Comparison of ENCODE assay signal across 19 cellular contexts in the genomic region with DNA sequence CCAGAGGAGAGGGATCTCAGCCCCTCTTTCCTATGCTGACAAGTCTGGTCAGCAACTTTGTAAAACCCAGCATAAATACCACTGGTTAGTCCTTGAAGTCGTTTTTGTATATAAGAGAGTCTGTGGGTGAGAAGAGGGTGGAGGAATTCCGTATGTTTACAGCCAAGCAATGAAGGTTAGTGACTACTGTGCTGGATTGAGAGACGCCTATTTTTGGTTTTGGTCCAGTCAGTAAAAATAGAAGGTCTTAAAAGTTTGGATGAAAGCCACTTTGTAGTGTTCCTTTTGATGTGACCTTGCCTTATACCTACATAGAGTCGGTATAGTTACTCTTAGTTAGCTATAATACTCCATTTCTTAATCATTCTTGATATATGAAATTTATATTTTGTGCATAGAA.
DNase-seq lines count a peak whose midpoint lies in the region; ATAC-seq and TF ChIP-seq lines count a peak whose summit lies in the region.
"Had no signal": no experiment of that assay in that cellular context is flagged by ENCODE, and none has a peak within 500 bp of the region (broad histone marks: within the 10 kb centered on the region; RNA-seq: fewer than 3 reads in every experiment).

No MANE protein-coding gene starts in this region.

- no peaks in the 10 kb centered on the region for H4K20me1 ChIP-seq in PC-9 (ENCODE audit: insufficient read depth)

- H3F3A ChIP-seq in PC-9 (ENCODE audit: insufficient read depth, low read depth), result no peaks in the 10 kb centered on the region

- H3K27me3 ChIP-seq in PC-9 (ENCODE audit: insufficient read depth, low read depth), result no peaks in the 10 kb centered on the region
- H3K27me3 ChIP-seq in heart left ventricle, result no peaks in the 10 kb centered on the region
- H3K27me3 ChIP-seq in right cardiac atrium (ENCODE audit: control insufficient read depth, insufficient read depth), result no peaks in the 10 kb centered on the region
- H3K27me3 ChIP-seq: BE2C had no signal

- H3K4me2 ChIP-seq in PC-9, result peak overlapping the region; percentile 17; the same call in 1 of the 2 replicates

- TF ChIP-seq CTCF in PC-9 (conservative IDR thresholded peaks at IDR 0.05) (no peak), heart left ventricle (IDR thresholded peaks at IDR 0.05) (no peak)

- H3K4me1 ChIP-seq in PC-9 (replicated peaks; ENCODE audit: insufficient read depth), result peaks cover 14% of the 10 kb centered on the region
- peaks cover 0 to 14% (median 0%) of the 10 kb centered on the region in 12 donors for H3K4me1 ChIP-seq in heart left ventricle
- H3K4me1 ChIP-seq in right cardiac atrium (ENCODE audit: control insufficient read depth, insufficient read depth, low read length), result peaks cover 2% of the 10 kb centered on the region

- H3K27ac ChIP-seq in PC-9, result no peak overlapping the region
- H3K27ac ChIP-seq in heart left ventricle, result peak overlapping the region in 3 of 12 donors; percentile 5 to 8 (median 7)
- no peak overlapping the region for H3K27ac ChIP-seq in right cardiac atrium (ENCODE audit: low read length)

- no peak overlapping the region for H2AFZ ChIP-seq in PC-9

- BruUV-seq in PC-9 (replicated peaks; lab: Mats Ljungman, UMichigan), result no TSS peak

- no peaks in the 10 kb centered on the region for H3K79me2 ChIP-seq in PC-9 (ENCODE audit: low read depth)

- 16 to 21% (median 17%) methylated on average over 4 of the region's 4 CpGs for WGBS in heart left ventricle, 4 donors
- WGBS in right cardiac atrium, result 19% methylated on average over 4 of the region's 4 CpGs

- ATAC-seq in heart left ventricle (peak; percentile 67 to 85 (median 80)), right cardiac atrium (peak; percentile 42 to 54)
- ATAC-seq: GM12878, HCT116 had no signal

- no peaks in the 10 kb centered on the region for H3K9me3 ChIP-seq in PC-9 (ENCODE audit: insufficient read depth, low read depth)
- no peaks in the 10 kb centered on the region for H3K9me3 ChIP-seq in heart left ventricle
- H3K9me3 ChIP-seq in right cardiac atrium (ENCODE audit: control insufficient read depth, low read length), result no peaks in the 10 kb centered on the region
- H3K9me3 ChIP-seq: BE2C had no signal

- H3K9me2 ChIP-seq in PC-9 (ENCODE audit: insufficient read depth), result no peaks in the 10 kb centered on the region

- DNase-seq in H4 (ENCODE audit: low spot score) (peak; percentile 57), PC-9 (no peak), heart left ventricle (no peak), right cardiac atrium (no peak), kidney tubule cell (ENCODE audit: low spot score) (no peak), NCI-H345 (lab: John Stamatoyannopoulos, UW) (no peak)
- DNase-seq in activated CD8-positive, alpha-beta memory T cell treated with anti-CD3 and anti-CD28 coated beads, Interleukin-2, amount 50 U/mL, for 48 hours, result no peak
- DNase-seq: BE2C; C1 segment of cervical spinal cord; CD4-positive, CD25-positive, alpha-beta regulatory T cell; CD8-positive, alpha-beta memory T cell; COR-L47; DMS 273 treated with DMSO at 0.1 percent for 48 hours; DMS53; DND-41; EL; HFFc6 had no signal

- no peaks in the 10 kb centered on the region for H3K36me3 ChIP-seq in PC-9 (ENCODE audit: low read depth)
- H3K36me3 ChIP-seq in heart left ventricle, result no peaks in the 10 kb centered on the region
- H3K36me3 ChIP-seq: BE2C had no signal

- no peak overlapping the region for H3K4me3 ChIP-seq in PC-9
- H3K4me3 ChIP-seq in heart left ventricle, result no peak overlapping the region
- H3K4me3 ChIP-seq in right cardiac atrium (ENCODE audit: low read length), result no peak overlapping the region
- H3K4me3 ChIP-seq: GM12878 had no signal

- intact Hi-C loops in PC-9 (cut with micrococcal nuclease; ENCODE audit: unreplicated experiment), result loop anchor here (10.0 kb wide), 1 partner anchor 226 kb away; no protein-coding TSS in a partner anchor
- intact Hi-C loops in heart left ventricle (cut with DNase I), result loop anchor here in 4 of 10 donors (10.0 kb wide), 4 partner anchors 294 to 614 kb away; a partner anchor contains a TSS
- intact Hi-C loops in right cardiac atrium (cut with DNase I), result loop anchor here in 1 of 4 donors (10.0 kb wide), 1 partner anchor 614 kb away; a partner anchor contains a TSS

- TF ChIP-seq POLR2A in heart left ventricle (IDR thresholded peaks at IDR 0.05), result no peak

- POLR2A ChIA-PET in PC-9 (lab: Charles Lee; ENCODE audit: unreplicated experiment), result no interaction called here

- CTCF ChIA-PET in PC-9 (lab: Charles Lee), result interaction anchor here (0.7 kb wide), 1 partner anchor 95 kb away, joined by 8 read pairs; no protein-coding TSS in a partner anchor
